Comparison of ENCODE assay signal across 11 cellular contexts in genomic region chr11:7672276-7672959, GRCh38. TPM values are rescaled to one million over a fixed set of nuclear protein-coding genes. Genes with fewer than 3 reads are reported as not detected.
DNase-seq lines count a peak whose midpoint lies in the region; ATAC-seq and TF ChIP-seq lines count a peak whose summit lies in the region.
"Had no signal": no experiment of that assay in that cellular context is flagged by ENCODE, and none has a peak within 500 bp of the region (broad histone marks: within the 10 kb centered on the region; RNA-seq: fewer than 3 reads in every experiment).

No MANE protein-coding gene starts in this region.

- H3K9me3 Mint-ChIP-seq in T-helper 1 cell treated with Interleukin-12 subunit alpha and Interleukin-12 subunit beta and Interleukin-4 antibody, amounts not matched to agents 30 μg/mL and 1 μg/mL, for 36 hours, result no peaks in the 10 kb centered on the region

- H3K27ac ChIP-seq in foreskin keratinocyte (peak overlapping the region; percentile 64), subcutaneous abdominal adipose tissue (ENCODE audit: low read depth, low read length) (no peak overlapping the region)
- H3K27ac ChIP-seq: 22Rv1 had no signal

- no peaks in the 10 kb centered on the region for H3K36me3 Mint-ChIP-seq in T-helper 1 cell treated with Interleukin-12 subunit alpha and Interleukin-12 subunit beta and Interleukin-4 antibody, amounts not matched to agents 30 μg/mL and 1 μg/mL, for 36 hours (ENCODE audit: low read depth)

- peak overlapping the region; percentile 33 for H3K4me3 Mint-ChIP-seq in T-helper 1 cell treated with Interleukin-12 subunit alpha and Interleukin-12 subunit beta and Interleukin-4 antibody, amounts not matched to agents 30 μg/mL and 1 μg/mL, for 36 hours

- H3K4me1 ChIP-seq in foreskin keratinocyte (peaks cover 7% of the 10 kb centered on the region), subcutaneous abdominal adipose tissue (ENCODE audit: control insufficient read depth in 5 of 5, insufficient read depth in 5 of 5, low read length in 5 of 5) (peaks cover 3 to 29% (median 25%) of the 10 kb centered on the region in 5 donors)

- H3K27me3 ChIP-seq in foreskin keratinocyte (no peaks in the 10 kb centered on the region), subcutaneous abdominal adipose tissue (ENCODE audit: control insufficient read depth in 5 of 5, insufficient read depth in 4 of 5, low read length in 5 of 5) (peaks cover 0 to 15% (median 4%) of the 10 kb centered on the region in 5 donors)

- DNase-seq in T-helper 1 cell (no peak), foreskin keratinocyte (no peak), A172 (ENCODE audit: low spot score) (no peak), middle frontal gyrus (ENCODE audit: extremely low spot score, low spot score) (no peak)
- DNase-seq: amniotic stem cell, SIG-M5 had no signal

- TF ChIP-seq CTCF in foreskin keratinocyte (conservative IDR thresholded peaks at IDR 0.05), result no peak

- H3K27ac Mint-ChIP-seq in T-helper 1 cell treated with Interleukin-12 subunit alpha and Interleukin-12 subunit beta and Interleukin-4 antibody, amounts not matched to agents 30 μg/mL and 1 μg/mL, for 36 hours, result no peak overlapping the region

- H3K4me1 Mint-ChIP-seq in T-helper 1 cell treated with Interleukin-12 subunit alpha and Interleukin-12 subunit beta and Interleukin-4 antibody, amounts not matched to agents 30 μg/mL and 1 μg/mL, for 36 hours (ENCODE audit: low read depth), result peaks cover 12% of the 10 kb centered on the region

- H3K36me3 ChIP-seq in subcutaneous abdominal adipose tissue (ENCODE audit: control insufficient read depth in 5 of 5, insufficient read depth in 5 of 5, low read length in 5 of 5), result peaks cover 0 to 4% (median 0%) of the 10 kb centered on the region in 5 donors

- peak overlapping the region in 1 of 5 donors; percentile 27 for H3K9ac ChIP-seq in subcutaneous abdominal adipose tissue (ENCODE audit: low read length in 5 of 5)

- H3K4me3 ChIP-seq in subcutaneous abdominal adipose tissue (ENCODE audit: low read depth in 1 of 5, low read length in 5 of 5), result peak overlapping the region in 3 of 5 donors; percentile 58 to 70 (median 68)

- peaks cover 43% of the 10 kb centered on the region for H3K27me3 Mint-ChIP-seq in T-helper 1 cell treated with Interleukin-12 subunit alpha and Interleukin-12 subunit beta and Interleukin-4 antibody, amounts not matched to agents 30 μg/mL and 1 μg/mL, for 36 hours (ENCODE audit: low read depth)

- H3K9me3 ChIP-seq in subcutaneous abdominal adipose tissue (ENCODE audit: control insufficient read depth in 5 of 5, low read length in 5 of 5), result no peaks in the 10 kb centered on the region

- ATAC-seq in HG03571 (IDR thresholded peaks at IDR 0.05; ENCODE audit: unreplicated experiment), result peak; percentile 24
- ATAC-seq in foreskin keratinocyte, result no peak
- ATAC-seq in HG03175 (IDR thresholded peaks at IDR 0.05; ENCODE audit: unreplicated experiment), result no peak

RNA-seq across cellular contexts. Expression of gene CYB5R2, which starts 0.9 kb away (rescaled TPM):
- total RNA-seq in foreskin keratinocyte, result 28.8 and 46.3 TPM in 2 replicates
- polyA plus RNA-seq in foreskin keratinocyte, result 36.0 and 55.5 TPM in 2 replicates
- total RNA-seq in A172 (2014; rRNA removed; shearing (Covaris generic)), result not detected in 2 replicates

RNA-seq across cellular contexts. Expression of gene OVCH2, which starts 33.9 kb away (rescaled TPM):
- 0.95 and 3.1 TPM in 2 replicates for total RNA-seq in foreskin keratinocyte
- 0.13 and 0.21 TPM in 2 replicates for polyA plus RNA-seq in foreskin keratinocyte
- total RNA-seq in A172 (2014; rRNA removed; shearing (Covaris generic)), result not detected in 2 replicates

Comparison
In these comparisons a context has a peak if more than half of its experiments do, and no peak if none do; other contexts are left out.
1. RNA of gene CYB5R2, which starts 0.9 kb away (total RNA-seq): 28.8 to 46.3 TPM in foreskin keratinocyte; not detected in A172; every median in the first group is over 10 times any median in the second.